ENCODE assay signal across 2 cellular contexts in genomic region chr4:119661231-119661630, GRCh38.
TF ChIP-seq lines count a peak whose summit lies in the region.

No MANE protein-coding gene starts in this region.

TF ChIP-seq in HepG2, 621 proteins besides CTCF, POLR2A, EP300 and RAD21:
- TF ChIP-seq ATF7 (IDR thresholded peaks at IDR 0.05) = peak; percentile 55
- no peak for TF ChIP-seq ATF7 (CRISPR knock-in tag; IDR thresholded peaks at IDR 0.05)
- no peak for TF ChIP-seq ZBTB21 (CRISPR knock-in tag; IDR thresholded peaks at IDR 0.05)
TF ChIP-seq in HepG2: peak in this region for 1.

TF ChIP-seq in K562, 482 proteins besides CTCF, POLR2A, EP300 and RAD21:
- TF ChIP-seq GATA2 (CRISPR knock-in tag; IDR thresholded peaks at IDR 0.05) (no peak), CEBPG (CRISPR knock-in tag; IDR thresholded peaks at IDR 0.05) (no peak), CEBPG (tag; conservative IDR thresholded peaks at IDR 0.05 in 1 of 2, IDR thresholded peaks at IDR 0.05 in 1 of 2) (peak in 1 of 2 experiments; percentile 28; a peak in 1 of 4 replicates), HIVEP1 (CRISPR knock-in tag; IDR thresholded peaks at IDR 0.05) (no peak), NR2C2 (CRISPR knock-in tag; IDR thresholded peaks at IDR 0.05) (no peak), NR2C2 (tag; IDR thresholded peaks at IDR 0.05) (no peak), RBFOX2 (IDR thresholded peaks at IDR 0.05; ENCODE audit: low read depth, low read length) (no peak), CBX2 (IDR thresholded peaks at IDR 0.05; ENCODE audit: insufficient read depth, low read length, poor library complexity, severe bottlenecking) (no peak), XRCC3 (IDR thresholded peaks at IDR 0.05) (no peak), CEBPB (tag; IDR thresholded peaks at IDR 0.05) (0 out of 2 replicates have a peak, but pooled peaks have one; percentile 17), CC2D1A (IDR thresholded peaks at IDR 0.05) (no peak), GTF2F1 (IDR thresholded peaks at IDR 0.05; ENCODE audit: low read depth, low read length) (no peak), TFAP4 (CRISPR knock-in tag; IDR thresholded peaks at IDR 0.05; ENCODE audit: borderline replicate concordance) (no peak), LARP7 (IDR thresholded peaks at IDR 0.05) (no peak)
